ENCODE assay signal across 12 cellular contexts in genomic region chr17:75242461-75243042, GRCh38. TPM values are rescaled to one million over a fixed set of nuclear protein-coding genes. Genes with fewer than 3 reads are reported as not detected.
DNase-seq lines count a peak whose midpoint lies in the region; ATAC-seq and TF ChIP-seq lines count a peak whose summit lies in the region.
"Had no signal": no experiment of that assay in that cellular context is flagged by ENCODE, and none has a peak within 500 bp of the region (broad histone marks: within the 10 kb centered on the region; RNA-seq: fewer than 3 reads in every experiment).

No MANE protein-coding gene starts in this region.

- no peaks in the 10 kb centered on the region for H3K27me3 ChIP-seq in OCI-LY3 (ENCODE audit: low read depth, low read length)
- H3K27me3 ChIP-seq in gastrocnemius medialis, result no peaks in the 10 kb centered on the region
- H3K27me3 ChIP-seq in lower lobe of right lung (ENCODE audit: low read depth), result no peaks in the 10 kb centered on the region

- in situ Hi-C loops in gastrocnemius medialis (cut with MboI; ENCODE audit: low sequenced_read_pairs in 4 of 4), result no loop called here

- H3K9ac ChIP-seq in OCI-LY3 (ENCODE audit: low read length), result peak overlapping the region; percentile 25; the same call in 1 of the 2 replicates

- TF ChIP-seq POLR2A in gastrocnemius medialis (IDR thresholded peaks at IDR 0.05), result no peak

- peak overlapping the region; percentile 80 for H3K27ac Mint-ChIP-seq in activated naive CD8-positive, alpha-beta T cell treated with anti-CD3 and anti-CD28 coated beads for 36 hours
- H3K27ac Mint-ChIP-seq: progenitor cell of endocrine pancreas had no signal

- H3K27me3 Mint-ChIP-seq in activated naive CD8-positive, alpha-beta T cell treated with anti-CD3 and anti-CD28 coated beads for 36 hours, result no peaks in the 10 kb centered on the region
- H3K27me3 Mint-ChIP-seq: progenitor cell of endocrine pancreas had no signal

- no peaks in the 10 kb centered on the region for H3K9me3 Mint-ChIP-seq in activated naive CD8-positive, alpha-beta T cell treated with anti-CD3 and anti-CD28 coated beads for 36 hours

- peaks cover 35% of the 10 kb centered on the region for H3K36me3 Mint-ChIP-seq in activated naive CD8-positive, alpha-beta T cell treated with anti-CD3 and anti-CD28 coated beads for 36 hours

- no peak for ATAC-seq in gastrocnemius medialis
- no peak for ATAC-seq in lower lobe of right lung

- peaks cover 5% of the 10 kb centered on the region for H3K79me2 ChIP-seq in OCI-LY3 (ENCODE audit: low read length)

- H3K4me3 ChIP-seq in OCI-LY3 (ENCODE audit: low read length), result no peak overlapping the region
- H3K4me3 ChIP-seq in gastrocnemius medialis, result no peak overlapping the region
- no peak overlapping the region for H3K4me3 ChIP-seq in lower lobe of right lung

- no peaks in the 10 kb centered on the region for H4K20me1 ChIP-seq in OCI-LY3 (ENCODE audit: insufficient read depth, low read length)

- H2AFZ ChIP-seq in OCI-LY3 (ENCODE audit: low read depth, low read length), result no peak overlapping the region

- peak; percentile 53 for DNase-seq in SIG-M5 treated with dmso at 0.1 percent for 504 hours (lab: John Stamatoyannopoulos, UW; ENCODE audit: unreplicated experiment)
- DNase-seq in SIG-M5 (lab: John Stamatoyannopoulos, UW), result no peak
- DNase-seq in activated naive CD8-positive, alpha-beta T cell treated with anti-CD3 and anti-CD28 coated beads for 36 hours, result peak; percentile 31
- DNase-seq in gastrocnemius medialis, result no peak
- no peak for DNase-seq in COR-L47 (lab: John Stamatoyannopoulos, UW)
- DNase-seq in cerebellum (ENCODE audit: low spot score), result no peak
- DNase-seq in lower lobe of right lung, result no peak
- DNase-seq: NCI-H1436, OCI-M1 had no signal

- peaks cover 59% of the 10 kb centered on the region for H3K4me1 Mint-ChIP-seq in activated naive CD8-positive, alpha-beta T cell treated with anti-CD3 and anti-CD28 coated beads for 36 hours

- peak overlapping the region; percentile 9 for H3K4me3 Mint-ChIP-seq in activated naive CD8-positive, alpha-beta T cell treated with anti-CD3 and anti-CD28 coated beads for 36 hours

- peak overlapping the region; percentile 42 for H3K4me2 ChIP-seq in OCI-LY3 (ENCODE audit: low read length)

- H3K27ac ChIP-seq in OCI-LY3 (ENCODE audit: low read length) (peak overlapping the region; percentile 86), gastrocnemius medialis (peak overlapping the region; percentile 72 to 87 (median 78)), lower lobe of right lung (no peak overlapping the region)
- H3K27ac ChIP-seq: 22Rv1 had no signal

- intact Hi-C loops in gastrocnemius medialis (cut with DNase I; ENCODE audit: low total_unique reads) (loop anchor here (1.0 kb wide), 1 partner anchor 28 kb away; no protein-coding TSS in a partner anchor), lower lobe of right lung (cut with DNase I) (no loop called here)

- TF ChIP-seq CTCF in OCI-LY3 (IDR thresholded peaks at IDR 0.05; ENCODE audit: low read depth, low read length) (no peak), gastrocnemius medialis (IDR thresholded peaks at IDR 0.05 in 4 of 5, conservative IDR thresholded peaks at IDR 0.05 in 1 of 5) (no peak), lower lobe of right lung (IDR thresholded peaks at IDR 0.05) (no peak)

- peaks cover 51% of the 10 kb centered on the region for H3K4me1 ChIP-seq in OCI-LY3 (ENCODE audit: low read length)
- H3K4me1 ChIP-seq in gastrocnemius medialis, result peaks cover 9 to 21% of the 10 kb centered on the region in 2 donors
- H3K4me1 ChIP-seq in lower lobe of right lung, result no peaks in the 10 kb centered on the region

- H3K36me3 ChIP-seq in OCI-LY3 (replicated peaks; ENCODE audit: low read depth, low read length), result peaks cover 66% of the 10 kb centered on the region
- peaks cover 0 to 79% of the 10 kb centered on the region in 2 donors for H3K36me3 ChIP-seq in gastrocnemius medialis
- H3K36me3 ChIP-seq in lower lobe of right lung, result peaks cover 95% of the 10 kb centered on the region

- no peaks in the 10 kb centered on the region for H3K9me3 ChIP-seq in OCI-LY3 (ENCODE audit: insufficient read depth, low read length)
- H3K9me3 ChIP-seq in gastrocnemius medialis, result no peaks in the 10 kb centered on the region
- H3K9me3 ChIP-seq in lower lobe of right lung, result no peaks in the 10 kb centered on the region

RNA-seq across cellular contexts. Expression of gene GGA3, which starts 18.9 kb away (rescaled TPM):
- total RNA-seq in activated naive CD8-positive, alpha-beta T cell treated with anti-CD3 and anti-CD28 coated beads for 36 hours, result 10 to 100 TPM; 63.7 to 72.0 TPM
- total RNA-seq in gastrocnemius medialis (10 to 100 TPM; 31.3 to 42.3 (median 35.3) TPM), cerebellum (15.4 TPM), lower lobe of right lung (68.6 TPM)

RNA-seq across cellular contexts. Expression of gene MRPS7, which starts 19.1 kb away (rescaled TPM):
- total RNA-seq in activated naive CD8-positive, alpha-beta T cell treated with anti-CD3 and anti-CD28 coated beads for 36 hours, result 10 to 100 TPM; 93.5 to 96.9 TPM
- total RNA-seq in gastrocnemius medialis, result 100 to 1,000 TPM in 1 of 4 donors, 10 to 100 TPM in 3; 68.5 to 118 (median 82.6) TPM
- 21.8 TPM for total RNA-seq in cerebellum
- 38.3 TPM for total RNA-seq in lower lobe of right lung

RNA-seq across cellular contexts. Expression of gene MIF4GD, which starts 28.5 kb away (rescaled TPM):
- 10 to 100 TPM; 35.3 to 38.1 TPM for total RNA-seq in activated naive CD8-positive, alpha-beta T cell treated with anti-CD3 and anti-CD28 coated beads for 36 hours
- total RNA-seq in gastrocnemius medialis (10 to 100 TPM; 50.5 to 96.1 (median 72.4) TPM), cerebellum (7.0 TPM), lower lobe of right lung (32.1 TPM)

RNA-seq across cellular contexts. Expression of gene NUP85, which starts 37.1 kb away (rescaled TPM):
- 100 to 1,000 TPM; 134 to 137 TPM for total RNA-seq in activated naive CD8-positive, alpha-beta T cell treated with anti-CD3 and anti-CD28 coated beads for 36 hours
- total RNA-seq in gastrocnemius medialis (10 to 100 TPM in 3 of 4 donors, 1 to 10 TPM in 1; 9.4 to 27.7 (median 13.6) TPM), cerebellum (30.9 TPM), lower lobe of right lung (66.8 TPM)

RNA-seq across cellular contexts. Expression of gene SLC25A19, which starts 46.7 kb away (rescaled TPM):
- 100 to 1,000 TPM; 103 to 107 TPM for total RNA-seq in activated naive CD8-positive, alpha-beta T cell treated with anti-CD3 and anti-CD28 coated beads for 36 hours
- total RNA-seq in gastrocnemius medialis (10 to 100 TPM in 3 of 4 donors, 1 to 10 TPM in 1; 6.1 to 18.7 (median 14.4) TPM), cerebellum (5.6 TPM), lower lobe of right lung (41.5 TPM)

Comparison
In these comparisons a context has a peak if more than half of its experiments do, and no peak if none do; other contexts are left out.
1. DNase-seq: peak in SIG-M5 treated with dmso at 0.1 percent for 504 hours (single experiment) and activated naive CD8-positive, alpha-beta T cell treated with anti-CD3 and anti-CD28 coated beads for 36 hours (single experiment); none in SIG-M5 (single experiment), gastrocnemius medialis (0 of 2), COR-L47 (single experiment), cerebellum (single experiment) and lower lobe of right lung (single experiment).